Comparison of ENCODE assay signal across 8 cellular contexts in the genomic region with DNA sequence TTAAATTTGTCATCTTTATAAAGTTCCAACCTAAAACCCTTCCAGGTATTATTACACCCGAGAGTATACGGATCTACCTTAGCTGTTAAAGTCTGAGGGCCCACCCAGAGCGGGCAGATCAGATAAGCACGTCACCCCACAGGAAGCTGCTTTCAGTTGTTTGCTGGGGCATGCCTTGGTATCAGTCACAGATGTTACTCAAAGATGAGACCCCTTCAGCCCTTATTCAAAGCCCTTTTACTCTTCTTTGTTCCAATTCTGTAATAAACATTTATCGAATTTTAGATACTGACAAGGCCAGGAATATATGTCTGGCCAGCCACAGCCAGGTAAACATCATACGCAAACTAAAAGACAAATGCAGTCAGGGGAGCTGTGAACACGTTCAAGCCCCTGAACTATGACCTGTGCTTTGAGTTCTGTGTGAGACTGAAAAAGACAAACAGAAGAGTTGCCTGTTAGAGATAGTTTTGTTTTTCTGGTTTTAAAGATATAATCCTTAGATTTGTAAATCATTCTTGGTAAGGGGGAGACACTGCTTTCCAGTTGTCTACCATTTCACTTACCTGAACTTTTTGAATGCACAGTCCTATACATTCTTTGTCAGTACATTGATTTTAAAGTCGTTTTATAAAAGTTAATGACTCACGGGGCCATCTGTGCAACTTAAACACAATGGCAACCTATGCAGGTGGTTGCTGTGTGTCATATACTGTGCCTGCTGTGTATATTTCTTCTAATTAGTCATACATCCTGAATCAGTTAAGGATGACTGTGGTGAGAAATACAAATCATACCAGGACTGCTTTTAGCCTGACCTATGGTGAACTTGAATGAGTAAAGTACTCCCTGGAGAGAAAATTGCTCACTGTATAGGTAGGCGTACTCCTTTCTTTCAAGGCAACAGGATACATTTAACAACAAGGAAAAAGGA.
A peak's percentile ranks its signal among the peaks of the same experiment; 100 is the strongest.
DNase-seq lines count a peak whose midpoint lies in the region; ATAC-seq, FAIRE-seq and TF ChIP-seq lines count a peak whose summit lies in the region.

No MANE protein-coding gene starts in this region.

- H3K79me2 ChIP-seq in H9 (ENCODE audit: insufficient read depth, low read length): no peaks in the 10 kb centered on the region

- no peak overlapping the region for H2BK120ac ChIP-seq in H9 (ENCODE audit: low read depth, low read length, poor library complexity, severe bottlenecking)

- H3K4me1 ChIP-seq in mucosa of descending colon (ENCODE audit: low read depth): peaks cover 36% of the 10 kb centered on the region
- H3K4me1 ChIP-seq in H9 (ENCODE audit: insufficient read depth, low read length): no peaks in the 10 kb centered on the region

- H3K23me2 ChIP-seq in H9 (ENCODE audit: insufficient read length, low read depth, low read length, poor library complexity, severe bottlenecking): no peaks in the 10 kb centered on the region

- H3K4me1 Mint-ChIP-seq in H9: 0 out of 4 replicates have a peak, but pooled peaks cover 0 to 3% of the 10 kb centered on the region in 2 experiments

- no peak overlapping the region for H3K4me2 ChIP-seq in H9 (ENCODE audit: insufficient read depth, insufficient read length, low read length)

- H3K9me3 ChIP-seq in mucosa of descending colon (no peaks in the 10 kb centered on the region), H9 (ENCODE audit: control insufficient read depth, low read depth, low read length) (no peaks in the 10 kb centered on the region)

- H2BK15ac ChIP-seq in H9 (ENCODE audit: low read depth, low read length): no peak overlapping the region

- H3K27me3 ChIP-seq in H9 (ENCODE audit: insufficient read depth, low read length): no peaks in the 10 kb centered on the region

- no peak overlapping the region for H3K56ac ChIP-seq in H9 (ENCODE audit: insufficient read length, low read depth, low read length)

- no peak overlapping the region for H3K23ac ChIP-seq in H9 (ENCODE audit: insufficient read length, low read depth, low read length)

- DNase-seq in GM12865 (ENCODE audit: low read depth): peak; percentile 67
- DNase-seq in HTR-8/SVneo (ENCODE audit: insufficient read length, low spot score): peak; percentile 60
- DNase-seq in activated naive CD4-positive, alpha-beta T cell treated with anti-CD3 and anti-CD28 coated beads, Interleukin-2, amount 50 U/mL, for 16 hours: peak; percentile 18
- DNase-seq in mucosa of descending colon: peak in 2 of 3 donors; percentile 38 to 42
- no peak for DNase-seq in foreskin melanocyte
- DNase-seq in H9: no peak
- DNase-seq in NCI-H1092 treated with DMSO at 0.1 percent for 48 hours (lab: John Stamatoyannopoulos, UW): no peak

- no peak overlapping the region for H3K14ac ChIP-seq in H9 (ENCODE audit: insufficient read depth, low read length)

- H2BK12ac ChIP-seq in H9 (ENCODE audit: insufficient read length, low read depth, low read length): no peak overlapping the region

- no peak overlapping the region for H4K91ac ChIP-seq in H9 (ENCODE audit: insufficient read length, low read depth, low read length)

- H3K4me3 ChIP-seq in GM12865 (ENCODE audit: low read depth, low read length): no peak overlapping the region
- H3K4me3 ChIP-seq in mucosa of descending colon: no peak overlapping the region

- no peak overlapping the region for H4K5ac ChIP-seq in H9 (ENCODE audit: insufficient read length, low read depth, low read length)

- H4K20me1 ChIP-seq in H9 (ENCODE audit: control insufficient read depth, insufficient read depth, insufficient read length): no peaks in the 10 kb centered on the region

- no peaks in the 10 kb centered on the region for H3K79me1 ChIP-seq in H9 (ENCODE audit: insufficient read depth, low read depth, low read length, poor library complexity, severe bottlenecking)

- TF ChIP-seq CTCF in GM12865 (IDR thresholded peaks at IDR 0.05; ENCODE audit: insufficient read depth, low read depth, low read length, missing control alignments): no peak
- no peak for TF ChIP-seq CTCF in mucosa of descending colon (IDR thresholded peaks at IDR 0.05)
- TF ChIP-seq CTCF in H9 (conservative IDR thresholded peaks at IDR 0.05): no peak

- no peak overlapping the region for H2BK20ac ChIP-seq in H9 (ENCODE audit: low read depth, low read length, poor library complexity, severe bottlenecking)

- peak; percentile 69 for FAIRE-seq in HTR-8/SVneo (lab: Jason Lieb, UNC)

- H3K27me3 Mint-ChIP-seq in H9 (ENCODE audit: low read depth): no peaks in the 10 kb centered on the region

- H3K27ac ChIP-seq in H9 (ENCODE audit: insufficient read length, low read depth, low read length): no peak overlapping the region

- H3K36me3 ChIP-seq in mucosa of descending colon (ENCODE audit: low read depth): no peaks in the 10 kb centered on the region

- WGBS in H9 (ENCODE audit: extremely low coverage, insufficient read length, low lambda C conversion rate): no CpG with 5 or more reads among the region's 10 CpGs

- H3T11ph ChIP-seq in H9 (ENCODE audit: low read length): no peak overlapping the region

- H3K36me3 Mint-ChIP-seq in H9 (ENCODE audit: insufficient read depth in 1 of 3, low read depth in 3 of 3): peaks cover 0 to 10% (median 3%) of the 10 kb centered on the region in 3 experiments; a peak in 3 of 7 replicates

- H3K4ac ChIP-seq in H9 (ENCODE audit: low read depth, low read length): no peak overlapping the region

- no peak overlapping the region for H3K4me3 Mint-ChIP-seq in H9

- no peak overlapping the region for H2BK5ac ChIP-seq in H9 (ENCODE audit: insufficient read length, low read length)

- H3K9ac ChIP-seq in H9 (ENCODE audit: extremely low read depth, insufficient read length, low read length): no peak overlapping the region

- intact Hi-C loops in mucosa of descending colon (cut with DNase I, micrococcal nuclease): no loop called here

- H3K27ac Mint-ChIP-seq in H9: peak overlapping the region in 1 of 3 experiments; percentile 34; a peak in 1 of 7 replicates

- ATAC-seq in GM21619 (IDR thresholded peaks at IDR 0.05; ENCODE audit: unreplicated experiment) (peak; percentile 97), mucosa of descending colon (peak; percentile 91)

- H3K9me3 Mint-ChIP-seq in H9: peaks cover 3 to 10% of the 10 kb centered on the region in 2 experiments; a peak in 4 of 5 replicates

- no peak overlapping the region for H2AFZ ChIP-seq in H9 (ENCODE audit: low read length)

- no peak overlapping the region for H2AK5ac ChIP-seq in H9 (ENCODE audit: insufficient read length, low read length)

- H4K8ac ChIP-seq in H9 (replicated peaks; ENCODE audit: insufficient read length, low read depth, low read length): no peak overlapping the region

- H3K18ac ChIP-seq in H9 (ENCODE audit: insufficient read length, low read depth, low read length): no peak overlapping the region

Comparison
In these comparisons a context has a peak if more than half of its experiments do, and no peak if none do; other contexts are left out.
1. DNase-seq: peak in GM12865 (single experiment), HTR-8/SVneo (single experiment), activated naive CD4-positive, alpha-beta T cell treated with anti-CD3 and anti-CD28 coated beads, Interleukin-2, amount 50 U/mL, for 16 hours (single experiment) and mucosa of descending colon (2 of 3); none in foreskin melanocyte (single experiment), H9 (single experiment) and NCI-H1092 treated with DMSO at 0.1 percent for 48 hours (single experiment).